Comparison of ENCODE assay signal across 1 cellular context in the genomic region with DNA sequence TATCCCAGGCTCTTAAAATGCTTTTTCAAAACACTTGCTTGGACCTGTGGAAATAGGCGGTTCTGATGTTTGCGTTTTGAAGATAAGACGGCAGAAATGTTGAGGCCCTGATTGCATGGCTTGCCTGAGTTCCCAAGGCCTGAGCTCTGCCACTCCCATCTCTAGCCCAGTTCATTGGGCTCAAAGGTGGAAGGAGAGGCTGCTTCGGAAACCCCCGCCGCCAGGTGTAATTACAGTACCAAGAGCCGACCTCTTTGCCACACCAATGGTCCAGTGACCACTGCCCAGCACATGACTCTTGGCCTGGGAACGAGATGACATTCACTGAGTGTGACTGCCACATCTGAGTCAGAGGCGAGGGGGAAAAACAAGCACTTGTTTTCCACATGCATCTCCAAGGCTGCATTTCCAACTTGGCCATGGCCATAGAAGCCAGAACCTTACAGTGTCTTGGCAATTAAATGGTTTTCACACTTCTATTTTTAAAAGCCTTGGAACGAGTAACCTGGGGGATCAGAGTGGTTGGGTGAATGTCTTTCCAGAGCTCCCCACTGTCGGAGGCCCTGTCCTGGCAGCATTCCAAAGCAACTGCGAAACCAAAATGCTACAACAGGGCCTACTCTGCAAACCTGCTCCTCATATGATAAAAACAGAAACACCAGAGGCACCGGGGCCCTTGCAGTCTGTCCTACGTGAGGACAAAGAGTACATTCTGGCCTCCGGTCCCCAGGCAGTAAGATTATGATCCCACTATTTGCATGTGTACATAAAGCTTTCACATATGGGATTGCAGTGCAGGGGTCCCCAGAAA.
A peak's percentile ranks its signal among the peaks of the same experiment; 100 is the strongest.
TF ChIP-seq lines count a peak whose summit lies in the region.

No MANE protein-coding gene starts in this region.

TF ChIP-seq in K562, 482 proteins besides CTCF, POLR2A, EP300 and RAD21 (continued from another document):
- TF ChIP-seq, protein P1, sequence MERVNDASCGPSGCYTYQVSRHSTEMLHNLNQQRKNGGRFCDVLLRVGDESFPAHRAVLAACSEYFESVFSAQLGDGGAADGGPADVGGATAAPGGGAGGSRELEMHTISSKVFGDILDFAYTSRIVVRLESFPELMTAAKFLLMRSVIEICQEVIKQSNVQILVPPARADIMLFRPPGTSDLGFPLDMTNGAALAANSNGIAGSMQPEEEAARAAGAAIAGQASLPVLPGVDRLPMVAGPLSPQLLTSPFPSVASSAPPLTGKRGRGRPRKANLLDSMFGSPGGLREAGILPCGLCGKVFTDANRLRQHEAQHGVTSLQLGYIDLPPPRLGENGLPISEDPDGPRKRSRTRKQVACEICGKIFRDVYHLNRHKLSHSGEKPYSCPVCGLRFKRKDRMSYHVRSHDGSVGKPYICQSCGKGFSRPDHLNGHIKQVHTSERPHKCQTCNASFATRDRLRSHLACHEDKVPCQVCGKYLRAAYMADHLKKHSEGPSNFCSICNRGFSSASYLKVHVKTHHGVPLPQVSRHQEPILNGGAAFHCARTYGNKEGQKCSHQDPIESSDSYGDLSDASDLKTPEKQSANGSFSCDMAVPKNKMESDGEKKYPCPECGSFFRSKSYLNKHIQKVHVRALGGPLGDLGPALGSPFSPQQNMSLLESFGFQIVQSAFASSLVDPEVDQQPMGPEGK (CRISPR knock-in tag; IDR thresholded peaks at IDR 0.05; ENCODE audit: borderline replicate concordance) = no peak
- TF ChIP-seq, protein P2, sequence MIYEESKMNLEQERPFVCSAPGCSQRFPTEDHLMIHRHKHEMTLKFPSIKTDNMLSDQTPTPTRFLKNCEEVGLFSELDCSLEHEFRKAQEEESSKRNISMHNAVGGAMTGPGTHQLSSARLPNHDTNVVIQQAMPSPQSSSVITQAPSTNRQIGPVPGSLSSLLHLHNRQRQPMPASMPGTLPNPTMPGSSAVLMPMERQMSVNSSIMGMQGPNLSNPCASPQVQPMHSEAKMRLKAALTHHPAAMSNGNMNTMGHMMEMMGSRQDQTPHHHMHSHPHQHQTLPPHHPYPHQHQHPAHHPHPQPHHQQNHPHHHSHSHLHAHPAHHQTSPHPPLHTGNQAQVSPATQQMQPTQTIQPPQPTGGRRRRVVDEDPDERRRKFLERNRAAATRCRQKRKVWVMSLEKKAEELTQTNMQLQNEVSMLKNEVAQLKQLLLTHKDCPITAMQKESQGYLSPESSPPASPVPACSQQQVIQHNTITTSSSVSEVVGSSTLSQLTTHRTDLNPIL (CRISPR knock-in tag; IDR thresholded peaks at IDR 0.05) = no peak
- TF ChIP-seq, protein P3, sequence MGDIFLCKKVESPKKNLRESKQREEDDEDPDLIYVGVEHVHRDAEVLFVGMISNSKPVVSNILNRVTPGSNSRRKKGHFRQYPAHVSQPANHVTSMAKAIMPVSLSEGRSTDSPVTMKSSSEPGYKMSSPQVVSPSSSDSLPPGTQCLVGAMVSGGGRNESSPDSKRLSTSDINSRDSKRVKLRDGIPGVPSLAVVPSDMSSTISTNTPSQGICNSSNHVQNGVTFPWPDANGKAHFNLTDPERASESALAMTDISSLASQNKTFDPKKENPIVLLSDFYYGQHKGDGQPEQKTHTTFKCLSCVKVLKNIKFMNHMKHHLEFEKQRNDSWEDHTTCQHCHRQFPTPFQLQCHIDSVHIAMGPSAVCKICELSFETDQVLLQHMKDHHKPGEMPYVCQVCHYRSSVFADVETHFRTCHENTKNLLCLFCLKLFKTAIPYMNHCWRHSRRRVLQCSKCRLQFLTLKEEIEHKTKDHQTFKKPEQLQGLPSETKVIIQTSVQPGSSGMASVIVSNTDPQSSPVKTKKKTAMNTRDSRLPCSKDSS (IDR thresholded peaks at IDR 0.05; ENCODE audit: low read depth, partially characterized antibody) = no peak
- TF ChIP-seq XRCC5 (IDR thresholded peaks at IDR 0.05; ENCODE audit: low read depth, low read length) (peak; percentile 38; the same call in 1 of the 2 replicates), POLR3G (IDR thresholded peaks at IDR 0.05; ENCODE audit: extremely low read depth, insufficient read length, insufficient replicate concordance) (no peak), HNRNPK (IDR thresholded peaks at IDR 0.05; ENCODE audit: low read depth, low read length, poor library complexity, severe bottlenecking) (no peak), CCNT2 (IDR thresholded peaks at IDR 0.05; ENCODE audit: borderline replicate concordance, extremely low read depth, insufficient read length, low read depth, low read length) (no peak), DPF2 (IDR thresholded peaks at IDR 0.05) (peak; percentile 58; the same call in 1 of the 2 replicates), DDX20 (tag; IDR thresholded peaks at IDR 0.05; ENCODE audit: low read depth) (no peak), PCBP2 (IDR thresholded peaks at IDR 0.05; ENCODE audit: low read depth, low read length, poor library complexity, severe bottlenecking) (no peak), ZC3H11A (IDR thresholded peaks at IDR 0.05; ENCODE audit: low read depth, low read length) (no peak), SMAD4 (CRISPR knock-in tag; conservative IDR thresholded peaks at IDR 0.05) (peak; percentile 66), SIRT6 (IDR thresholded peaks at IDR 0.05; ENCODE audit: low read depth, low read length) (no peak)
- TF ChIP-seq, protein P4, sequence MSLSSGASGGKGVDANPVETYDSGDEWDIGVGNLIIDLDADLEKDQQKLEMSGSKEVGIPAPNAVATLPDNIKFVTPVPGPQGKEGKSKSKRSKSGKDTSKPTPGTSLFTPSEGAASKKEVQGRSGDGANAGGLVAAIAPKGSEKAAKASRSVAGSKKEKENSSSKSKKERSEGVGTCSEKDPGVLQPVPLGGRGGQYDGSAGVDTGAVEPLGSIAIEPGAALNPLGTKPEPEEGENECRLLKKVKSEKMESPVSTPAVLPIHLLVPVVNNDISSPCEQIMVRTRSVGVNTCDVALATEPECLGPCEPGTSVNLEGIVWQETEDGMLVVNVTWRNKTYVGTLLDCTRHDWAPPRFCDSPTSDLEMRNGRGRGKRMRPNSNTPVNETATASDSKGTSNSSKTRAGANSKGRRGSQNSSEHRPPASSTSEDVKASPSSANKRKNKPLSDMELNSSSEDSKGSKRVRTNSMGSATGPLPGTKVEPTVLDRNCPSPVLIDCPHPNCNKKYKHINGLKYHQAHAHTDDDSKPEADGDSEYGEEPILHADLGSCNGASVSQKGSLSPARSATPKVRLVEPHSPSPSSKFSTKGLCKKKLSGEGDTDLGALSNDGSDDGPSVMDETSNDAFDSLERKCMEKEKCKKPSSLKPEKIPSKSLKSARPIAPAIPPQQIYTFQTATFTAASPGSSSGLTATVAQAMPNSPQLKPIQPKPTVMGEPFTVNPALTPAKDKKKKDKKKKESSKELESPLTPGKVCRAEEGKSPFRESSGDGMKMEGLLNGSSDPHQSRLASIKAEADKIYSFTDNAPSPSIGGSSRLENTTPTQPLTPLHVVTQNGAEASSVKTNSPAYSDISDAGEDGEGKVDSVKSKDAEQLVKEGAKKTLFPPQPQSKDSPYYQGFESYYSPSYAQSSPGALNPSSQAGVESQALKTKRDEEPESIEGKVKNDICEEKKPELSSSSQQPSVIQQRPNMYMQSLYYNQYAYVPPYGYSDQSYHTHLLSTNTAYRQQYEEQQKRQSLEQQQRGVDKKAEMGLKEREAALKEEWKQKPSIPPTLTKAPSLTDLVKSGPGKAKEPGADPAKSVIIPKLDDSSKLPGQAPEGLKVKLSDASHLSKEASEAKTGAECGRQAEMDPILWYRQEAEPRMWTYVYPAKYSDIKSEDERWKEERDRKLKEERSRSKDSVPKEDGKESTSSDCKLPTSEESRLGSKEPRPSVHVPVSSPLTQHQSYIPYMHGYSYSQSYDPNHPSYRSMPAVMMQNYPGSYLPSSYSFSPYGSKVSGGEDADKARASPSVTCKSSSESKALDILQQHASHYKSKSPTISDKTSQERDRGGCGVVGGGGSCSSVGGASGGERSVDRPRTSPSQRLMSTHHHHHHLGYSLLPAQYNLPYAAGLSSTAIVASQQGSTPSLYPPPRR (CRISPR knock-in tag; IDR thresholded peaks at IDR 0.05; ENCODE audit: borderline replicate concordance) = no peak
